8 cellular contexts compared by ENCODE assay signal in genomic region chr2:238285653-238286082, GRCh38. TPM values are rescaled to one million over a fixed set of nuclear protein-coding genes. Genes with fewer than 3 reads are reported as not detected.
DNase-seq lines count a peak whose midpoint lies in the region; ATAC-seq and TF ChIP-seq lines count a peak whose summit lies in the region.

No MANE protein-coding gene starts in this region.

- H3K4me3 ChIP-seq in cardiac fibroblast (replicated peaks in 1 of 2; ENCODE audit: low read depth in 2 of 2, low read length in 2 of 2) (no peak overlapping the region), left lung (no peak overlapping the region), tibial artery (peak overlapping the region in 1 of 2 donors; percentile 8)

- H3K4me1 ChIP-seq in left lung (peaks cover 35 to 71% of the 10 kb centered on the region in 2 donors), tibial artery (peaks cover 0 to 70% (median 51%) of the 10 kb centered on the region in 4 donors)

- H3K27ac ChIP-seq in left lung = peak overlapping the region; percentile 87 to 93
- H3K27ac ChIP-seq in tibial artery = peak overlapping the region; percentile 98 to 99

- peak; percentile 62 for ATAC-seq in left lung

- intact Hi-C loops in left lung (cut with DNase I) (no loop called here), tibial artery (cut with DNase I; ENCODE audit: low total_unique reads) (loop anchor here (10.0 kb wide), 1 partner anchor 1959 kb away; no protein-coding TSS in a partner anchor)

- H3K9me3 ChIP-seq in left lung (no peaks in the 10 kb centered on the region), tibial artery (no peaks in the 10 kb centered on the region)

- H3K27me3 ChIP-seq in left lung (no peaks in the 10 kb centered on the region), tibial artery (no peaks in the 10 kb centered on the region)

- H3K36me3 ChIP-seq in left lung = no peaks in the 10 kb centered on the region
- H3K36me3 ChIP-seq in tibial artery = no peaks in the 10 kb centered on the region

- TF ChIP-seq CTCF in cardiac fibroblast (IDR thresholded peaks at IDR 0.05; ENCODE audit: low read depth, low read length) (no peak), left lung (IDR thresholded peaks at IDR 0.05) (no peak), tibial artery (IDR thresholded peaks at IDR 0.05) (peak in 1 of 2 experiments; percentile 20)

- DNase-seq in NCI-H2227 (lab: John Stamatoyannopoulos, UW; ENCODE audit: unreplicated experiment) (peak; percentile 21), NCI-H2227 treated with DMSO at 0.1 percent for 48 hours (lab: John Stamatoyannopoulos, UW) (no peak), cardiac fibroblast (ENCODE audit: low read depth in 2 of 2) (peak; percentile 93 to 98), left lung (peak in 1 of 2 donors; percentile 85), tibial artery (peak; percentile 95 to 96), DMS 273 (lab: John Stamatoyannopoulos, UW; ENCODE audit: unreplicated experiment) (no peak), cortex of kidney (lab: John Stamatoyannopoulos, UW) (no peak), cerebellar nuclear complex (lab: John Stamatoyannopoulos, UW) (no peak)

RNA-seq across cellular contexts. Expression of gene PER2, which starts 2.7 kb away (rescaled TPM):
- total RNA-seq in left lung = 10 to 100 TPM in 1 of 2 donors, 1 to 10 TPM in 1; 7.7 to 14.2 TPM

RNA-seq across cellular contexts. Expression of gene TRAF3IP1, which starts 34.6 kb away (rescaled TPM):
- total RNA-seq in left lung = 10 to 100 TPM; 11.6 to 21.2 TPM

RNA-seq across cellular contexts. Expression of gene HES6, which starts 45.8 kb away (rescaled TPM):
- 1 to 10 TPM; 7.6 to 8.8 TPM for total RNA-seq in left lung

Comparison
In these comparisons a context has a peak if more than half of its experiments do, and no peak if none do; other contexts are left out.
1. DNase-seq: peak in NCI-H2227 (single experiment), cardiac fibroblast (2 of 2) and tibial artery (2 of 2); none in NCI-H2227 treated with DMSO at 0.1 percent for 48 hours (single experiment), DMS 273 (single experiment), cortex of kidney (single experiment) and cerebellar nuclear complex (0 of 2).